In genomic region chr5:101390317-101390908, GRCh38 we compare ENCODE assay signal across 8 cellular contexts.
DNase-seq lines count a peak whose midpoint lies in the region; ATAC-seq and TF ChIP-seq lines count a peak whose summit lies in the region.

No MANE protein-coding gene starts in this region.

- H3K9me3 ChIP-seq in IMR-90 (ENCODE audit: control insufficient read depth, insufficient read depth, low read length) (no peaks in the 10 kb centered on the region), SK-N-SH (no peaks in the 10 kb centered on the region)

- no peaks in the 10 kb centered on the region for H3K79me2 ChIP-seq in SK-N-SH (ENCODE audit: insufficient read depth)

- no peak overlapping the region for H3K27ac ChIP-seq in IMR-90 (ENCODE audit: insufficient read depth, low read length)
- H3K27ac ChIP-seq in SK-N-SH (ENCODE audit: low read depth in 2 of 2, low read length in 1 of 2) = no peak overlapping the region

- H4K5ac ChIP-seq in IMR-90 (ENCODE audit: low read depth, low read length) = no peak overlapping the region

- no peak overlapping the region for H3K23ac ChIP-seq in IMR-90 (ENCODE audit: low read depth, low read length)

- H4K20me1 ChIP-seq in IMR-90 (ENCODE audit: insufficient read depth, low read length) (no peaks in the 10 kb centered on the region), SK-N-SH (ENCODE audit: insufficient read depth) (no peaks in the 10 kb centered on the region)

- no peak overlapping the region for H4K8ac ChIP-seq in IMR-90 (ENCODE audit: low read depth in 2 of 2, low read length in 2 of 2)

- H2AK9ac ChIP-seq in IMR-90 (replicated peaks; ENCODE audit: low read depth, low read length, poor library complexity) = no peak overlapping the region

- no peaks in the 10 kb centered on the region for H3K9me2 ChIP-seq in SK-N-SH

- H2BK15ac ChIP-seq in IMR-90 (ENCODE audit: low read depth, low read length) = no peak overlapping the region

- H3K14ac ChIP-seq in IMR-90 (replicated peaks; ENCODE audit: low read depth, low read length) = no peak overlapping the region

- no peaks in the 10 kb centered on the region for H3K9me1 ChIP-seq in IMR-90 (ENCODE audit: insufficient read depth, low read length)

- no peak overlapping the region for H3K9ac ChIP-seq in IMR-90 (ENCODE audit: low read depth, low read length)
- H3K9ac ChIP-seq in SK-N-SH = no peak overlapping the region

- no peak overlapping the region for H3K18ac ChIP-seq in IMR-90 (ENCODE audit: low read depth, low read length)

- H2AFZ ChIP-seq in IMR-90 (replicated peaks; ENCODE audit: low read length, poor library complexity) (no peak overlapping the region), SK-N-SH (ENCODE audit: low read depth) (no peak overlapping the region)

- intact Hi-C loops in IMR-90 (cut with micrococcal nuclease) = loop anchor here (1.0 kb wide), 1 partner anchor 960 kb away; no protein-coding TSS in a partner anchor

- no peak overlapping the region for H2BK20ac ChIP-seq in IMR-90 (ENCODE audit: low read depth, low read length)

- H3K27me3 ChIP-seq in IMR-90 (ENCODE audit: control insufficient read depth, insufficient read depth, low read length) (no peaks in the 10 kb centered on the region), SK-N-SH (ENCODE audit: insufficient read depth) (no peaks in the 10 kb centered on the region)

- H2BK5ac ChIP-seq in IMR-90 (ENCODE audit: low read depth, low read length, poor library complexity, severe bottlenecking) = no peak overlapping the region

- POLR2A ChIA-PET in IMR-90 (lab: Charles Lee; ENCODE audit: unreplicated experiment) = no interaction called here
- POLR2A ChIA-PET in SK-N-SH (lab: Yijun Ruan, JAX) = no interaction called here

- dilution Hi-C loops in IMR-90 (cut with HindIII; ENCODE audit: low sequenced_read_pairs, unreplicated experiment) = no loop called here

- no peak overlapping the region for H2BK120ac ChIP-seq in IMR-90 (ENCODE audit: low read depth, low read length)

- no peak for TF ChIP-seq EP300 in SK-N-SH (IDR thresholded peaks at IDR 0.05; ENCODE audit: borderline replicate concordance in 1 of 2, low read depth in 1 of 2, low read length in 1 of 2)

- peak; percentile 64 for TF ChIP-seq RAD21 in IMR-90 (IDR thresholded peaks at IDR 0.05; ENCODE audit: low read length)
- peak; percentile 77 for TF ChIP-seq RAD21 in SK-N-SH (IDR thresholded peaks at IDR 0.05; ENCODE audit: low read length)

- no peak overlapping the region for H3K4ac ChIP-seq in IMR-90 (ENCODE audit: low read depth, low read length)

- no TSS peak for BruUV-seq in IMR-90 (replicated peaks; lab: Mats Ljungman, UMichigan)

- H3K4me3 ChIP-seq in IMR-90 (ENCODE audit: insufficient read depth, low read depth, low read length) = no peak overlapping the region
- no peak overlapping the region for H3K4me3 ChIP-seq in SK-N-SH (ENCODE audit: low read depth in 2 of 2, low read length in 1 of 2)
- H3K4me3 ChIP-seq in fibroblast of villous mesenchyme (ENCODE audit: low read depth, low read length) = no peak overlapping the region
- H3K4me3 ChIP-seq in retinal pigment epithelial cell (ENCODE audit: low read length) = no peak overlapping the region

- DNase-seq in AG09319 (ENCODE audit: extremely low read depth, low read depth) (peak; percentile 7), IMR-90 (peak; percentile 45), SK-N-SH (peak; percentile 2), fibroblast of villous mesenchyme (ENCODE audit: low read depth) (peak; percentile 38), retinal pigment epithelial cell (ENCODE audit: low read depth) (peak; percentile 36), omental fat pad (ENCODE audit: low spot score) (no peak)

- H3F3A ChIP-seq in SK-N-SH (replicated peaks; ENCODE audit: insufficient read depth) = no peaks in the 10 kb centered on the region

- H3K56ac ChIP-seq in IMR-90 (ENCODE audit: extremely low read depth, insufficient read depth, low read length) = no peak overlapping the region

- peak; percentile 24; the same call in 1 of the 2 replicates for ATAC-seq in IMR-90 (ENCODE audit: low read depth)
- ATAC-seq in GM18502 (IDR thresholded peaks at IDR 0.05; ENCODE audit: poor library complexity, unreplicated experiment) = no peak
- ATAC-seq in omental fat pad (ENCODE audit: low FRiP score) = no peak

- CTCF ChIA-PET in IMR-90 (lab: Yijun Ruan, JAX) = interaction anchor here (0.6 to 1.3 kb wide), 2 partner anchors 11 to 960 kb away, joined by 3 read pairs; no protein-coding TSS in a partner anchor
- CTCF ChIA-PET in SK-N-SH (lab: Yijun Ruan, JAX) = interaction anchor here (0.6 to 2.0 kb wide), 13 partner anchors 11 to 960 kb away, joined by 3 to 9 read pairs (median 4); no protein-coding TSS in a partner anchor

- H4K91ac ChIP-seq in IMR-90 (ENCODE audit: insufficient read depth, low read depth, low read length) = no peak overlapping the region

- no peak overlapping the region for H2AK5ac ChIP-seq in IMR-90 (ENCODE audit: low read depth, low read length)

- H3K36me3 ChIP-seq in IMR-90 (ENCODE audit: control insufficient read depth, insufficient read depth, low read length) = no peaks in the 10 kb centered on the region
- no peaks in the 10 kb centered on the region for H3K36me3 ChIP-seq in SK-N-SH (replicated peaks in 1 of 2; ENCODE audit: control insufficient read depth in 1 of 2, insufficient read depth in 2 of 2, low read length in 1 of 2)

- H3K4me1 ChIP-seq in IMR-90 (ENCODE audit: control insufficient read depth, insufficient read depth, low read length) (no peaks in the 10 kb centered on the region), SK-N-SH (ENCODE audit: control insufficient read depth in 1 of 2, insufficient read depth in 2 of 2, low read depth in 1 of 2, low read length in 1 of 2) (no peaks in the 10 kb centered on the region)

- no peak for TF ChIP-seq POLR2A in IMR-90 (IDR thresholded peaks at IDR 0.05; ENCODE audit: low read depth, low read length)

- TF ChIP-seq CTCF in AG09319 (IDR thresholded peaks at IDR 0.05; ENCODE audit: low read depth, low read length) (peak; percentile 64), GM12872 (IDR thresholded peaks at IDR 0.05; ENCODE audit: insufficient read depth, low read depth, low read length) (peak; percentile 66), IMR-90 (conservative IDR thresholded peaks at IDR 0.05; ENCODE audit: low read depth, low read length) (peak; percentile 55), SK-N-SH (IDR thresholded peaks at IDR 0.05) (peak; percentile 73), fibroblast of villous mesenchyme (IDR thresholded peaks at IDR 0.05; ENCODE audit: insufficient read depth, low read depth, low read length) (peak; percentile 59), retinal pigment epithelial cell (conservative IDR thresholded peaks at IDR 0.05; ENCODE audit: low read depth, low read length) (peak; percentile 79), omental fat pad (IDR thresholded peaks at IDR 0.05) (no peak)

- 0% methylated on average over 1 of the region's 4 CpGs; no CpG with 5 or more reads in 1 of the 2 experiments for WGBS in IMR-90 (ENCODE audit: extremely low coverage in 2 of 2, insufficient read length in 1 of 2), 2 experiments
- WGBS in SK-N-SH (ENCODE audit: low lambda C conversion rate) = 4% methylated on average over 4 of the region's 4 CpGs

- in situ Hi-C loops in IMR-90 (cut with MboI; ENCODE audit: low sequenced_read_pairs) = loop anchor here (25.0 kb wide), 1 partner anchor 953 kb away; no protein-coding TSS in a partner anchor

- H3K79me1 ChIP-seq in IMR-90 (ENCODE audit: low read depth in 1 of 2, low read length in 2 of 2) = no peaks in the 10 kb centered on the region

- no peak overlapping the region for H3K4me2 ChIP-seq in IMR-90 (ENCODE audit: low read depth, low read length)
- no peak overlapping the region for H3K4me2 ChIP-seq in SK-N-SH

TF ChIP-seq in IMR-90, 13 proteins besides CTCF, POLR2A, EP300 and RAD21:
- TF ChIP-seq RCOR1 (IDR thresholded peaks at IDR 0.05; ENCODE audit: insufficient replicate concordance, low read length) = no peak
- no peak for TF ChIP-seq ELK1 (IDR thresholded peaks at IDR 0.05; ENCODE audit: borderline replicate concordance, low read depth, low read length)
- no peak for TF ChIP-seq MXI1 (IDR thresholded peaks at IDR 0.05; ENCODE audit: borderline replicate concordance, low read depth, low read length)
- TF ChIP-seq NFE2L2 (IDR thresholded peaks at IDR 0.05; ENCODE audit: low read depth, low read length) = no peak
- TF ChIP-seq CHD1 (IDR thresholded peaks at IDR 0.05; ENCODE audit: low read depth, low read length) = no peak
- peak; percentile 54 for TF ChIP-seq SMC3 (IDR thresholded peaks at IDR 0.05; ENCODE audit: low read depth, low read length)

TF ChIP-seq in SK-N-SH, 30 proteins besides CTCF, POLR2A, EP300 and RAD21:
- no peak for TF ChIP-seq ELF1 (IDR thresholded peaks at IDR 0.05)
- peak; percentile 60 for TF ChIP-seq SMC3 (IDR thresholded peaks at IDR 0.05; ENCODE audit: low read depth, low read length)
TF ChIP-seq in SK-N-SH: peak in this region for 1.

Comparison
In these comparisons a context has a peak if more than half of its experiments do, and no peak if none do; other contexts are left out.
1. CTCF ChIP-seq: peak in AG09319 (single experiment), GM12872 (single experiment), IMR-90 (single experiment), SK-N-SH (single experiment), fibroblast of villous mesenchyme (single experiment) and retinal pigment epithelial cell (single experiment); none in omental fat pad (0 of 3).